Comparison of ENCODE assay signal across 18 cellular contexts in genomic region chr16:26666486-26666885, GRCh38.
"Had no signal": no experiment of that assay in that cellular context is flagged by ENCODE, and none has a peak within 500 bp of the region (broad histone marks: within the 10 kb centered on the region; RNA-seq: fewer than 3 reads in every experiment).

No MANE protein-coding gene starts in this region.

- ATAC-seq: heart left ventricle, left colon, pancreas, right cardiac atrium, upper lobe of right lung had no signal

- H3K9me3 ChIP-seq: pancreas, testis, tibial nerve, upper lobe of right lung, vagina had no signal

- H3K4me1 ChIP-seq: heart left ventricle, pancreas, testis, tibial nerve, upper lobe of right lung, vagina had no signal

- H3K4me3 ChIP-seq: heart left ventricle, pancreas, testis, tibial nerve, upper lobe of right lung, vagina had no signal

- H3K27me3 ChIP-seq: heart left ventricle, testis, tibial nerve, upper lobe of right lung, vagina had no signal

- H3K9me3 Mint-ChIP-seq: nephron had no signal

- H3K4me1 Mint-ChIP-seq: naive B cell had no signal

- H3K27ac Mint-ChIP-seq: naive B cell; nephron; stimulated activated naive CD8-positive, alpha-beta T cell treated with anti-CD3 and anti-CD28 coated beads, Interleukin-15, Interleukin-2, amounts not matched to agents 100 ng/mL and 50 ng/mL, for 24 hours had no signal

- H3K27ac ChIP-seq: heart left ventricle, pancreas, testis, tibial nerve, upper lobe of right lung, vagina had no signal

- H3K4me3 Mint-ChIP-seq: naive B cell; nephron; stimulated activated naive CD8-positive, alpha-beta T cell treated with anti-CD3 and anti-CD28 coated beads, Interleukin-15, Interleukin-2, amounts not matched to agents 100 ng/mL and 50 ng/mL, for 24 hours had no signal

- H3K36me3 ChIP-seq: heart left ventricle, pancreas, tibial nerve, upper lobe of right lung, vagina had no signal

- DNase-seq: effector CD4-positive, alpha-beta T cell; heart left ventricle; hippocampal formation; left colon; mesendoderm; naive B cell; occipital lobe; pancreas; right cardiac atrium; small intestine; stimulated activated CD4-positive, alpha-beta T cell treated with anti-CD3 and anti-CD28 coated beads, Interleukin-12 subunit alpha, Interleukin-12 subunit beta, amount 100 ng/mL, for 4 hours; stimulated activated CD4-positive, alpha-beta T cell treated with anti-CD3 and anti-CD28 coated beads, Interleukin-2, amount 100 ng/mL, for 48 hours; testis; upper lobe of right lung had no signal
